ENCODE assay signal across 26 cellular contexts in genomic region chr11:97890466-97890865, GRCh38.
"Had no signal": no experiment of that assay in that cellular context is flagged by ENCODE, and none has a peak within 500 bp of the region (broad histone marks: within the 10 kb centered on the region; RNA-seq: fewer than 3 reads in every experiment).

No MANE protein-coding gene starts in this region.

- H3K9ac ChIP-seq: KMS-11, SK-N-SH had no signal

- H3K36me3 ChIP-seq: adrenal gland, breast epithelium, Peyer's patch, SJCRH30, WERI-Rb-1 had no signal

- H3K4me1 ChIP-seq: adrenal gland, breast epithelium, Peyer's patch, SJCRH30 had no signal

- H3K4me3 ChIP-seq: adrenal gland, breast epithelium, Peyer's patch, SJCRH30 had no signal

- H3K27ac ChIP-seq: adrenal gland, breast epithelium, KMS-11, Peyer's patch, RWPE1, SJCRH30, WERI-Rb-1 had no signal

- H3K36me3 Mint-ChIP-seq: activated naive CD8-positive, alpha-beta T cell treated with anti-CD3 and anti-CD28 coated beads, Interleukin-2, amount 10 ng/mL, durations not matched to agents 7 days and 5 days; IgD-negative memory B cell had no signal

- H3K4me2 ChIP-seq: KMS-11, SK-N-SH had no signal

- H3K27me3 ChIP-seq: adrenal gland, breast epithelium, Peyer's patch, SJCRH30 had no signal

- H3K4me1 Mint-ChIP-seq: activated CD4-positive, alpha-beta memory T cell treated with anti-CD3 and anti-CD28 coated beads, Interleukin-2, amount 10 ng/mL, durations not matched to agents 7 days and 5 days; activated CD4-positive, alpha-beta T cell treated with anti-CD3 and anti-CD28 coated beads for 36 hours; activated naive CD8-positive, alpha-beta T cell treated with anti-CD3 and anti-CD28 coated beads, Interleukin-2, amount 10 ng/mL, durations not matched to agents 7 days and 5 days; IgD-negative memory B cell had no signal

- H3K4me3 Mint-ChIP-seq: activated CD4-positive, alpha-beta memory T cell treated with anti-CD3 and anti-CD28 coated beads, Interleukin-2, amount 10 ng/mL, durations not matched to agents 7 days and 5 days; activated CD4-positive, alpha-beta T cell treated with anti-CD3 and anti-CD28 coated beads for 36 hours; activated naive CD8-positive, alpha-beta T cell treated with anti-CD3 and anti-CD28 coated beads, Interleukin-2, amount 10 ng/mL, durations not matched to agents 7 days and 5 days; activated T-cell treated with anti-CD3 and anti-CD28 coated beads, Interleukin-2, amount 50 U/mL, for 72 hours; IgD-negative memory B cell had no signal

- H3K9me3 ChIP-seq: adrenal gland, breast epithelium, Peyer's patch, SJCRH30, SK-N-SH had no signal

- ATAC-seq: activated CD4-positive, alpha-beta T cell treated with anti-CD3 and anti-CD28 coated beads for 36 hours; activated T-cell treated with anti-CD3 and anti-CD28 coated beads, Interleukin-2, amount 50 U/mL, for 72 hours had no signal

- H3K27me3 Mint-ChIP-seq: activated CD4-positive, alpha-beta memory T cell treated with anti-CD3 and anti-CD28 coated beads, Interleukin-2, amount 10 ng/mL, durations not matched to agents 7 days and 5 days; activated CD4-positive, alpha-beta T cell treated with anti-CD3 and anti-CD28 coated beads for 36 hours; activated naive CD8-positive, alpha-beta T cell treated with anti-CD3 and anti-CD28 coated beads, Interleukin-2, amount 10 ng/mL, durations not matched to agents 7 days and 5 days; IgD-negative memory B cell had no signal

- DNase-seq: activated CD4-positive, alpha-beta memory T cell treated with anti-CD3 and anti-CD28 coated beads, Interleukin-2, amount 10 ng/mL, durations not matched to agents 7 days and 5 days; activated CD4-positive, alpha-beta T cell treated with anti-CD3 and anti-CD28 coated beads for 36 hours; activated CD4-positive, alpha-beta T cell treated with anti-CD3 and anti-CD28 coated beads, Interleukin-2, amount 50 U/mL, for 1 hour; activated gamma-delta T cell treated with Interleukin-2 at 50 U/mL for 16 hours; activated naive CD4-positive, alpha-beta T cell treated with anti-CD3 and anti-CD28 coated beads, Interleukin-2, amount 50 U/mL, for 16 hours; activated naive CD8-positive, alpha-beta T cell treated with anti-CD3 and anti-CD28 coated beads, Interleukin-2, amount 10 ng/mL, durations not matched to agents 7 days and 5 days; activated T-cell treated with anti-CD3 and anti-CD28 coated beads for 4 hours; activated T-cell treated with anti-CD3 and anti-CD28 coated beads, Interleukin-2, amount 50 U/mL, for 72 hours; adrenal gland; aorta; NCI-H1092; NCI-H1417; NCI-H1930; NCI-H345; NCI-H510A; NCI-H526 treated with DMSO at 0.1 percent for 48 hours; Peyer's patch; Right ventricle myocardium superior; SJCRH30; SK-N-SH; T-helper 1 cell; WERI-Rb-1 had no signal
